8 cellular contexts compared by ENCODE assay signal in the genomic region with DNA sequence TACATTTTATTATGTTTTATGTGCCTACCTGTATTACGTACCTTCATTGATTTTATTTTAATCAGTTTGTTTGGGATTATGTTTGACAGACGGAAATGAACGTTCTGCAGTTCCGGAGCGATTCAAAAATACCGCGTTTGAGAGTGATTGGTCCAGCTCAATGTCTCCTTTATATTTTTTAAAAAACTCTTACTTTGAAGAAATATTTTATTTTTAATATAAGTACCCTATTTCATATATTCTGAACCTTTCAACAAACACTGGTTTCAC.
DNase-seq lines count a peak whose midpoint lies in the region; ATAC-seq, FAIRE-seq and TF ChIP-seq lines count a peak whose summit lies in the region.

No MANE protein-coding gene starts in this region.

- ATAC-seq in CD4-positive, CD25-positive, alpha-beta regulatory T cell (ENCODE audit: low read depth in 2 of 2): no peak
- peak; percentile 7 for ATAC-seq in HG02970 (IDR thresholded peaks at IDR 0.05; ENCODE audit: low FRiP score, unreplicated experiment)
- ATAC-seq in right cardiac atrium: peak; percentile 22 to 41
- ATAC-seq in HG03469 (IDR thresholded peaks at IDR 0.05; ENCODE audit: unreplicated experiment): no peak

- WGBS in right cardiac atrium: under 1% methylated on average over 7 of the region's 7 CpGs

- peaks cover 22 to 47% (median 34%) of the 10 kb centered on the region in 4 donors for H3K4me1 Mint-ChIP-seq in CD4-positive, CD25-positive, alpha-beta regulatory T cell
- peaks cover 40% of the 10 kb centered on the region for H3K4me1 Mint-ChIP-seq in activated naive CD4-positive, alpha-beta T cell treated with anti-CD3 and anti-CD28 coated beads, Interleukin-2, amount 10 ng/mL, durations not matched to agents 7 days and 5 days

- intact Hi-C loops in right cardiac atrium (cut with DNase I): no loop called here

- no peak for TF ChIP-seq POLR2A in H54 (IDR thresholded peaks at IDR 0.05; ENCODE audit: low read depth, low read length)

- no peaks in the 10 kb centered on the region for H3K36me3 Mint-ChIP-seq in CD4-positive, CD25-positive, alpha-beta regulatory T cell
- H3K36me3 Mint-ChIP-seq in activated naive CD4-positive, alpha-beta T cell treated with anti-CD3 and anti-CD28 coated beads, Interleukin-2, amount 10 ng/mL, durations not matched to agents 7 days and 5 days: peaks cover 11% of the 10 kb centered on the region

- peaks cover 0 to 2% (median 0%) of the 10 kb centered on the region in 7 donors for H3K9me3 Mint-ChIP-seq in CD4-positive, CD25-positive, alpha-beta regulatory T cell
- H3K9me3 Mint-ChIP-seq in activated naive CD4-positive, alpha-beta T cell treated with anti-CD3 and anti-CD28 coated beads, Interleukin-2, amount 10 ng/mL, durations not matched to agents 7 days and 5 days: no peaks in the 10 kb centered on the region

- H3K9me3 ChIP-seq in CD4-positive, CD25-positive, alpha-beta regulatory T cell (ENCODE audit: control insufficient read depth in 2 of 2, low read length in 2 of 2): no peaks in the 10 kb centered on the region
- no peaks in the 10 kb centered on the region for H3K9me3 ChIP-seq in right cardiac atrium (ENCODE audit: control insufficient read depth, low read length)
- H3K9me3 ChIP-seq in skeletal muscle tissue (ENCODE audit: control insufficient read depth in 3 of 3, low read length in 3 of 3): peaks cover 0 to 4% (median 2%) of the 10 kb centered on the region in 3 donors

- H3K27me3 Mint-ChIP-seq in CD4-positive, CD25-positive, alpha-beta regulatory T cell: no peaks in the 10 kb centered on the region
- H3K27me3 Mint-ChIP-seq in activated naive CD4-positive, alpha-beta T cell treated with anti-CD3 and anti-CD28 coated beads, Interleukin-2, amount 10 ng/mL, durations not matched to agents 7 days and 5 days: no peaks in the 10 kb centered on the region

- peak overlapping the region; percentile 100 for H3K4me3 ChIP-seq in CD4-positive, CD25-positive, alpha-beta regulatory T cell (ENCODE audit: low read depth, low read length)
- H3K4me3 ChIP-seq in right cardiac atrium (ENCODE audit: low read length) (peak overlapping the region; percentile 64), skeletal muscle tissue (ENCODE audit: low read length in 3 of 3) (peak overlapping the region; percentile 68 to 74 (median 70))

- H3K27ac Mint-ChIP-seq in CD4-positive, CD25-positive, alpha-beta regulatory T cell: peak overlapping the region; percentile 88 to 97 (median 92)
- peak overlapping the region; percentile 99 for H3K27ac Mint-ChIP-seq in activated naive CD4-positive, alpha-beta T cell treated with anti-CD3 and anti-CD28 coated beads, Interleukin-2, amount 10 ng/mL, durations not matched to agents 7 days and 5 days

- H3K4me3 Mint-ChIP-seq in CD4-positive, CD25-positive, alpha-beta regulatory T cell: peak overlapping the region; percentile 94 to 99 (median 98)
- H3K4me3 Mint-ChIP-seq in activated naive CD4-positive, alpha-beta T cell treated with anti-CD3 and anti-CD28 coated beads, Interleukin-2, amount 10 ng/mL, durations not matched to agents 7 days and 5 days: peak overlapping the region; percentile 88

- CTCF ChIA-PET in activated naive CD4-positive, alpha-beta T cell treated with anti-CD3 and anti-CD28 coated beads, Interleukin-2, amount 10 ng/mL, durations not matched to agents 7 days and 5 days (lab: Charles Lee): interaction anchor here (0.7 to 3.5 kb wide), 6 partner anchors 10 to 68 kb away, joined by 3 to 22 read pairs (median 4); a partner anchor contains a TSS

- peak in 2 of 3 donors; percentile 42 to 73 for DNase-seq in CD4-positive, CD25-positive, alpha-beta regulatory T cell
- peak; percentile 66 for DNase-seq in activated naive CD4-positive, alpha-beta T cell treated with anti-CD3 and anti-CD28 coated beads, Interleukin-2, amount 10 ng/mL, durations not matched to agents 7 days and 5 days
- DNase-seq in right cardiac atrium: no peak
- DNase-seq in putamen (ENCODE audit: low spot score): no peak
- no peak for DNase-seq in H54 (ENCODE audit: insufficient read length, low spot score)

- H3K4me1 ChIP-seq in CD4-positive, CD25-positive, alpha-beta regulatory T cell (ENCODE audit: control insufficient read depth, insufficient read depth, low read length, poor library complexity, severe bottlenecking): peaks cover 27% of the 10 kb centered on the region
- H3K4me1 ChIP-seq in right cardiac atrium (ENCODE audit: control insufficient read depth, insufficient read depth, low read length): no peaks in the 10 kb centered on the region
- H3K4me1 ChIP-seq in skeletal muscle tissue (ENCODE audit: control insufficient read depth in 3 of 3, insufficient read depth in 3 of 3, low read length in 3 of 3): peaks cover 8 to 17% (median 11%) of the 10 kb centered on the region in 3 donors

- H3K27me3 ChIP-seq in CD4-positive, CD25-positive, alpha-beta regulatory T cell (ENCODE audit: control insufficient read depth, insufficient read depth, low read length): no peaks in the 10 kb centered on the region
- H3K27me3 ChIP-seq in right cardiac atrium (ENCODE audit: control insufficient read depth, insufficient read depth) (no peaks in the 10 kb centered on the region), skeletal muscle tissue (ENCODE audit: control insufficient read depth in 3 of 3, insufficient read depth in 3 of 3, low read length in 3 of 3) (peaks cover 60 to 69% (median 68%) of the 10 kb centered on the region in 3 donors)

- H3K9ac ChIP-seq in skeletal muscle tissue (ENCODE audit: low read depth in 1 of 3, low read length in 3 of 3): no peak overlapping the region

- no peak for FAIRE-seq in H54 (lab: Jason Lieb, UNC)

- H3K36me3 ChIP-seq in CD4-positive, CD25-positive, alpha-beta regulatory T cell (ENCODE audit: control insufficient read depth, insufficient read depth, low read length): no peaks in the 10 kb centered on the region
- no peaks in the 10 kb centered on the region for H3K36me3 ChIP-seq in skeletal muscle tissue (ENCODE audit: control insufficient read depth in 3 of 3, insufficient read depth in 3 of 3, low read length in 3 of 3)

- peak overlapping the region; percentile 89 for H3K27ac ChIP-seq in CD4-positive, CD25-positive, alpha-beta regulatory T cell (ENCODE audit: insufficient read depth, low read length, poor library complexity, severe bottlenecking)
- H3K27ac ChIP-seq in right cardiac atrium (ENCODE audit: low read length) (no peak overlapping the region), skeletal muscle tissue (ENCODE audit: low read depth, low read length) (no peak overlapping the region)

Comparison
In these comparisons a context has a peak if more than half of its experiments do, and no peak if none do; other contexts are left out.
1. ATAC-seq: peak in HG02970 (single experiment) and right cardiac atrium (2 of 2); none in CD4-positive, CD25-positive, alpha-beta regulatory T cell (0 of 2) and HG03469 (single experiment).
2. DNase-seq: peak in CD4-positive, CD25-positive, alpha-beta regulatory T cell (2 of 3) and activated naive CD4-positive, alpha-beta T cell treated with anti-CD3 and anti-CD28 coated beads, Interleukin-2, amount 10 ng/mL, durations not matched to agents 7 days and 5 days (single experiment); none in right cardiac atrium (0 of 3), putamen (single experiment) and H54 (single experiment).
3. Peak in every context shown above with its lines, with median percentiles within 50 percentile points of each other: H3K4me3 ChIP-seq.